18 cellular contexts compared by ENCODE assay signal in the genomic region with DNA sequence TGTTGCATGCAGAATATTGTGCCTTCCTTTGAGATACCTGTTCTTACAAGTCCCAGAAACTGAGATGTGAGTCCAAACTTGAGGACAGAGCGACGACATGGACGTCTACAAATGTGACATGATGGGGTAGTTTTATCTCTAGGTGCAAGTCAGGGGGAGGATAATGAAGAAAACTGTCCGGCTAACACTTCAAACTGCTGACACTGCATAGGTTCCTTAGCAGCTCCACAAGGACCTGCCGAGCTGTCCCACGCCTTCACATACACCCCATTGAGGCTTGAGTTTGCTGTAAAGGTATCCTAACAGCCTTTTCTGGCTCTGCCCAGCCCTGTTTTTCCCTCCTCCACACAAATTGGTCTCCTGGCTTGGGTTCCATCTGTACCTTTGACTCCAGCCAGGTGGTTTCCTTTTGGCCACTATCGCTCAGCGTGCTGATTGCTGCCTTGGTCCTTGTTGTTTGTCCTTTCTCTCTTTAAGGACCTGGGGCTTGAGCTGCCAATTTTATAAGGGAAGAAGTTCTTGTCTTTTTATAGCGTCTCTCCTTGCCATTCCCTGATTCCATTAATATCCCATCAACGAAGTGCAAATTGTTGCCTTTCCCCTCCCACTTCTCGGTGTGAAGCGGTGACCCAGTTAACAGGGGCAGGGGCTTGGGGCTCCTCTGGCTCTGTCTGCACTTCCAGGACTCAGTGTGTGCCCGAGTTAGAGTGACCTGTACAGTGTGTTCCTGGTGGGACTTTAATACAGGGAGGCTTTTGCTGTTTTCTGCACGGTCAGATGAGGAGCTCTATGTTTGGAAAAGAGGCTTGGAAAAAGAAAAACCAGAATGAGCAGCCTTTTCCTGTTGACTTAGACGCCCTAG.
DNase-seq lines count a peak whose midpoint lies in the region; ATAC-seq and TF ChIP-seq lines count a peak whose summit lies in the region.
"Had no signal": no experiment of that assay in that cellular context is flagged by ENCODE, and none has a peak within 500 bp of the region (broad histone marks: within the 10 kb centered on the region; RNA-seq: fewer than 3 reads in every experiment).

No MANE protein-coding gene starts in this region.

- no peak for TF ChIP-seq CTCF in heart right ventricle (IDR thresholded peaks at IDR 0.05)
- no peak for TF ChIP-seq CTCF in mucosa of descending colon (IDR thresholded peaks at IDR 0.05)
- no peak for TF ChIP-seq CTCF in type B pancreatic cell (conservative IDR thresholded peaks at IDR 0.05)

- peak overlapping the region in 2 of 10 donors; percentile 8 to 20 for H3K4me3 ChIP-seq in heart right ventricle
- H3K4me3 ChIP-seq in mucosa of descending colon: no peak overlapping the region
- H3K4me3 ChIP-seq: dorsolateral prefrontal cortex, tibial nerve had no signal

- H3K4me1 ChIP-seq in heart right ventricle (peaks cover 0 to 36% (median 9%) of the 10 kb centered on the region in 9 donors), mucosa of descending colon (ENCODE audit: low read depth) (peaks cover 8% of the 10 kb centered on the region)

- 65 to 68% methylated on average over 15 of the region's 15 CpGs for WGBS in heart right ventricle, 2 donors

- peak in 5 of 8 donors; percentile 28 to 75 (median 56) for ATAC-seq in heart right ventricle
- ATAC-seq in mucosa of descending colon: peak; percentile 6
- ATAC-seq in GM21515 (IDR thresholded peaks at IDR 0.05; ENCODE audit: unreplicated experiment): no peak
- no peak for ATAC-seq in GM18909 (IDR thresholded peaks at IDR 0.05; ENCODE audit: poor library complexity, unreplicated experiment)
- ATAC-seq: activated CD4-positive, alpha-beta T cell treated with anti-CD3 and anti-CD28 coated beads for 36 hours; naive thymus-derived CD4-positive, alpha-beta T cell; stimulated activated naive B cell treated with anti-CD40 and anti-IgM and Interleukin-4, amounts not matched to agents 10 μg/mL and 1 μg/mL and 100 μg/mL, for 72 hours had no signal

- H3K27me3 Mint-ChIP-seq in type B pancreatic cell: no peaks in the 10 kb centered on the region

- intact Hi-C loops in heart right ventricle (cut with DNase I): loop anchor here (2.0 to 10.0 kb wide), 10 partner anchors 88 to 688 kb away; a partner anchor contains a TSS
- intact Hi-C loops in mucosa of descending colon (cut with DNase I, micrococcal nuclease): loop anchor here in 1 of 2 donors (10.0 kb wide), 1 partner anchor 368 kb away; a partner anchor contains a TSS

- H3K36me3 Mint-ChIP-seq in type B pancreatic cell: no peaks in the 10 kb centered on the region
- H3K36me3 Mint-ChIP-seq: naive thymus-derived CD4-positive, alpha-beta T cell; stimulated activated naive B cell treated with anti-CD40 and anti-IgM and Interleukin-4, amounts not matched to agents 10 μg/mL and 1 μg/mL and 100 μg/mL, for 72 hours had no signal

- H3K4me3 Mint-ChIP-seq in type B pancreatic cell: peak overlapping the region; percentile 18
- H3K4me3 Mint-ChIP-seq: activated CD4-positive, alpha-beta T cell treated with anti-CD3 and anti-CD28 coated beads for 36 hours; naive thymus-derived CD4-positive, alpha-beta T cell; stimulated activated naive B cell treated with anti-CD40 and anti-IgM and Interleukin-4, amounts not matched to agents 10 μg/mL and 1 μg/mL and 100 μg/mL, for 72 hours had no signal

- H3K27ac ChIP-seq in heart right ventricle: peak overlapping the region in 8 of 10 donors; percentile 8 to 54 (median 19)

- no peaks in the 10 kb centered on the region for H3K27me3 ChIP-seq in heart right ventricle
- H3K27me3 ChIP-seq: dorsolateral prefrontal cortex, tibial nerve had no signal

- H3K9me3 ChIP-seq in heart right ventricle (no peaks in the 10 kb centered on the region), mucosa of descending colon (no peaks in the 10 kb centered on the region)
- H3K9me3 ChIP-seq: tibial nerve had no signal

- H3K27ac Mint-ChIP-seq in type B pancreatic cell: peak overlapping the region; percentile 31
- H3K27ac Mint-ChIP-seq: activated CD4-positive, alpha-beta T cell treated with anti-CD3 and anti-CD28 coated beads for 36 hours; naive thymus-derived CD4-positive, alpha-beta T cell; stimulated activated naive B cell treated with anti-CD40 and anti-IgM and Interleukin-4, amounts not matched to agents 10 μg/mL and 1 μg/mL and 100 μg/mL, for 72 hours had no signal

- peak; percentile 1 for DNase-seq in RPMI8226
- no peak for DNase-seq in heart right ventricle
- DNase-seq in mucosa of descending colon: no peak
- DNase-seq in type B pancreatic cell (ENCODE audit: extremely low spot score, unreplicated experiment): no peak
- DNase-seq in NCI-H446 (lab: John Stamatoyannopoulos, UW): no peak
- DNase-seq: activated CD4-positive, alpha-beta T cell treated with anti-CD3 and anti-CD28 coated beads for 36 hours; DMS79; naive thymus-derived CD4-positive, alpha-beta T cell; NCI-H146; NCI-H2171; NCI-H526 treated with DMSO at 0.1 percent for 48 hours; SIG-M5; stimulated activated CD4-positive, alpha-beta T cell treated with anti-CD3 and anti-CD28 coated beads, Interleukin-2, amount 100 ng/mL, for 24 hours; stimulated activated naive B cell treated with anti-CD40 and anti-IgM and Interleukin-4, amounts not matched to agents 10 μg/mL and 1 μg/mL and 100 μg/mL, for 72 hours had no signal

- H3K36me3 ChIP-seq in heart right ventricle: no peaks in the 10 kb centered on the region
- H3K36me3 ChIP-seq in mucosa of descending colon (ENCODE audit: low read depth): no peaks in the 10 kb centered on the region
- H3K36me3 ChIP-seq: tibial nerve had no signal

- H3K9me3 Mint-ChIP-seq in type B pancreatic cell: no peaks in the 10 kb centered on the region
- H3K9me3 Mint-ChIP-seq: naive thymus-derived CD4-positive, alpha-beta T cell; stimulated activated naive B cell treated with anti-CD40 and anti-IgM and Interleukin-4, amounts not matched to agents 10 μg/mL and 1 μg/mL and 100 μg/mL, for 72 hours had no signal

- peaks cover 20% of the 10 kb centered on the region for H3K4me1 Mint-ChIP-seq in type B pancreatic cell (ENCODE audit: unreplicated experiment)

Comparison
In these comparisons a context has a peak if more than half of its experiments do, and no peak if none do; other contexts are left out.
1. ATAC-seq: peak in heart right ventricle (5 of 8) and mucosa of descending colon (single experiment); none in GM21515 (single experiment) and GM18909 (single experiment).